In genomic region chr1:111406325-111406768, GRCh38 we compare ENCODE assay signal across 8 cellular contexts. TPM values are rescaled to one million over a fixed set of nuclear protein-coding genes. Genes with fewer than 3 reads are reported as not detected.
DNase-seq lines count a peak whose midpoint lies in the region; ATAC-seq, FAIRE-seq and TF ChIP-seq lines count a peak whose summit lies in the region.

No MANE protein-coding gene starts in this region.

- peaks cover 13% of the 10 kb centered on the region for H3K27me3 ChIP-seq in PC-3 (ENCODE audit: low read length)
- peaks cover 16% of the 10 kb centered on the region for H3K27me3 ChIP-seq in astrocyte (ENCODE audit: insufficient read depth, low read length)

- no peak overlapping the region for H3K27ac ChIP-seq in PC-3 (ENCODE audit: low read length)
- no peak overlapping the region for H3K27ac ChIP-seq in astrocyte (ENCODE audit: low read depth, low read length)

- H3K9me3 ChIP-seq in PC-3 (ENCODE audit: low read length), result no peaks in the 10 kb centered on the region
- H3K9me3 ChIP-seq in astrocyte (ENCODE audit: insufficient read depth, low read depth, low read length), result no peaks in the 10 kb centered on the region

- CTCF ChIA-PET in PC-3 (lab: Charles Lee), result interaction anchor here (1.2 kb wide), 1 partner anchor 17 kb away, joined by 3 read pairs; no protein-coding TSS in a partner anchor

- no TSS peak for BruUV-seq in PC-3 (replicated peaks; lab: Mats Ljungman, UMichigan)

- no peak overlapping the region for H2AFZ ChIP-seq in PC-3 (ENCODE audit: low read length)
- H2AFZ ChIP-seq in astrocyte (ENCODE audit: low read depth, low read length), result no peak overlapping the region

- H3K36me3 Mint-ChIP-seq in astrocyte (ENCODE audit: low read depth, unreplicated experiment), result no peaks in the 10 kb centered on the region

- no peaks in the 10 kb centered on the region for H3F3A ChIP-seq in PC-3 (ENCODE audit: low read length, unreplicated experiment)

- H3K4me1 ChIP-seq in PC-3 (ENCODE audit: insufficient read depth, low read length) (peaks cover 3% of the 10 kb centered on the region; the same call in 1 of the 2 replicates), astrocyte (ENCODE audit: insufficient read depth, low read length) (no peaks in the 10 kb centered on the region)

- POLR2A ChIA-PET in PC-3 (lab: Charles Lee; ENCODE audit: unreplicated experiment), result interaction anchor here (0.5 kb wide), 2 partner anchors 30 to 442 kb away, joined by 3 read pairs; partner anchors contain the start of gene LRIF1

- H4K20me1 ChIP-seq in PC-3 (ENCODE audit: low read length), result no peaks in the 10 kb centered on the region
- H4K20me1 ChIP-seq in astrocyte (ENCODE audit: insufficient read depth, low read length), result no peaks in the 10 kb centered on the region

- intact Hi-C loops in PC-3 (cut with micrococcal nuclease), result loop anchor here (5.0 kb wide), 1 partner anchor 41 kb away; the partner anchor contains the start of genes ATP5PB and WDR77
- intact Hi-C loops in sciatic nerve (cut with DNase I), result no loop called here

- ATAC-seq in HG02938 (IDR thresholded peaks at IDR 0.05; ENCODE audit: unreplicated experiment), result peak; percentile 76
- peak; percentile 95 for ATAC-seq in PC-3
- peak; percentile 51 for ATAC-seq in sciatic nerve

- peaks cover 2% of the 10 kb centered on the region for H3K4me1 Mint-ChIP-seq in astrocyte (ENCODE audit: low read depth, unreplicated experiment)

- no peaks in the 10 kb centered on the region for H3K9me3 Mint-ChIP-seq in astrocyte (ENCODE audit: unreplicated experiment)

- no peaks in the 10 kb centered on the region for H3K79me2 ChIP-seq in PC-3 (ENCODE audit: low read length)
- H3K79me2 ChIP-seq in astrocyte (ENCODE audit: insufficient read depth, low read length), result no peaks in the 10 kb centered on the region

- no peak for FAIRE-seq in astrocyte (lab: Jason Lieb, UNC)

- no peak overlapping the region for H3K9ac ChIP-seq in PC-3 (ENCODE audit: low read length)
- H3K9ac ChIP-seq in astrocyte (ENCODE audit: low read length), result no peak overlapping the region

- TF ChIP-seq CTCF in PC-3 (conservative IDR thresholded peaks at IDR 0.05; ENCODE audit: low read depth, low read length) (no peak), astrocyte (IDR thresholded peaks at IDR 0.05; ENCODE audit: insufficient read depth, low read depth, low read length) (no peak)

- H3K36me3 ChIP-seq in PC-3 (ENCODE audit: low read depth, low read length) (no peaks in the 10 kb centered on the region), astrocyte (ENCODE audit: insufficient read depth, low read length) (no peaks in the 10 kb centered on the region)

- H3K4me2 ChIP-seq in PC-3 (ENCODE audit: low read length), result no peak overlapping the region
- no peak overlapping the region for H3K4me2 ChIP-seq in astrocyte (ENCODE audit: low read length)

- H3K4me3 ChIP-seq in PC-3 (ENCODE audit: low read length) (no peak overlapping the region), astrocyte (ENCODE audit: insufficient read depth, low read depth, low read length) (no peak overlapping the region)

- H3K27ac Mint-ChIP-seq in astrocyte (ENCODE audit: unreplicated experiment), result no peak overlapping the region

- no peaks in the 10 kb centered on the region for H3K27me3 Mint-ChIP-seq in astrocyte (ENCODE audit: low read depth, unreplicated experiment)

- no peaks in the 10 kb centered on the region for H3K9me2 ChIP-seq in PC-3 (replicated peaks; ENCODE audit: low read length)

- H3K4me3 Mint-ChIP-seq in astrocyte (ENCODE audit: unreplicated experiment), result no peak overlapping the region

- DNase-seq in NCI-H510A treated with DMSO at 0.1 percent for 48 hours (lab: John Stamatoyannopoulos, UW) (peak; percentile 3), NCI-H510A (lab: John Stamatoyannopoulos, UW) (no peak), PC-3 (peak; percentile 59), astrocyte (ENCODE audit: low read depth) (peak; percentile 36), sciatic nerve (ENCODE audit: low spot score) (no peak), cerebellar nuclear complex (lab: John Stamatoyannopoulos, UW) (no peak), AG08396 (ENCODE audit: low spot score) (no peak)

RNA-seq across cellular contexts. Expression of gene OVGP1, which starts 21.2 kb away (rescaled TPM):
- 7.8 and 8.2 TPM in 2 replicates for total RNA-seq in PC-3 (2014; rRNA removed)
- total RNA-seq in astrocyte, result 1.2 and 2.3 TPM in 2 replicates
- 3.1 TPM for total RNA-seq in sciatic nerve

RNA-seq across cellular contexts. Expression of gene WDR77, which starts 42.7 kb away (rescaled TPM):
- total RNA-seq in PC-3 (2014; rRNA removed) (62.1 and 67.9 TPM in 2 replicates), astrocyte (39.3 and 49.1 TPM in 2 replicates), sciatic nerve (16.4 TPM)

RNA-seq across cellular contexts. Expression of gene ATP5PB, which starts 42.9 kb away (rescaled TPM):
- total RNA-seq in PC-3 (2014; rRNA removed), result 448 and 612 TPM in 2 replicates
- 196 and 214 TPM in 2 replicates for total RNA-seq in astrocyte
- 112 TPM for total RNA-seq in sciatic nerve

Comparison
In these comparisons a context has a peak if more than half of its experiments do, and no peak if none do; other contexts are left out.
1. DNase-seq: peak in NCI-H510A treated with DMSO at 0.1 percent for 48 hours (single experiment), PC-3 (single experiment) and astrocyte (single experiment); none in NCI-H510A (single experiment), sciatic nerve (single experiment), cerebellar nuclear complex (0 of 2) and AG08396 (single experiment).
2. Peak in every context shown above with its lines, with median percentiles within 50 percentile points of each other: ATAC-seq.